16 cellular contexts compared by ENCODE assay signal in genomic region chr2:126668254-126668653, GRCh38. TPM values are rescaled to one million over a fixed set of nuclear protein-coding genes. Genes with fewer than 3 reads are reported as not detected.
DNase-seq lines count a peak whose midpoint lies in the region; ATAC-seq and TF ChIP-seq lines count a peak whose summit lies in the region.
"Had no signal": no experiment of that assay in that cellular context is flagged by ENCODE, and none has a peak within 500 bp of the region (broad histone marks: within the 10 kb centered on the region; RNA-seq: fewer than 3 reads in every experiment).

No MANE protein-coding gene starts in this region.

- peaks cover 57 to 61% of the 10 kb centered on the region in 2 donors for H3K4me1 Mint-ChIP-seq in effector memory CD8-positive, alpha-beta T cell (ENCODE audit: low read depth in 2 of 2)
- peaks cover 59% of the 10 kb centered on the region for H3K4me1 Mint-ChIP-seq in neural progenitor cell
- peaks cover 38% of the 10 kb centered on the region for H3K4me1 Mint-ChIP-seq in activated CD4-positive, alpha-beta memory T cell treated with anti-CD3 and anti-CD28 coated beads, Interleukin-2, amount 10 ng/mL, durations not matched to agents 7 days and 5 days

- ATAC-seq in activated naive CD4-positive, alpha-beta T cell treated with anti-CD3 and anti-CD28 coated beads, Interleukin-2, amount 50 U/mL, for 72 hours = no peak
- no peak for ATAC-seq in effector memory CD8-positive, alpha-beta T cell (replicated peaks)
- ATAC-seq: PC-3 had no signal

- H3K27me3 Mint-ChIP-seq in effector memory CD8-positive, alpha-beta T cell = no peaks in the 10 kb centered on the region
- peaks cover 3% of the 10 kb centered on the region for H3K27me3 Mint-ChIP-seq in neural progenitor cell (ENCODE audit: insufficient read depth, low read depth)
- H3K27me3 Mint-ChIP-seq in activated CD4-positive, alpha-beta memory T cell treated with anti-CD3 and anti-CD28 coated beads, Interleukin-2, amount 10 ng/mL, durations not matched to agents 7 days and 5 days = no peaks in the 10 kb centered on the region
- H3K27me3 Mint-ChIP-seq: CD4-positive, alpha-beta memory T cell had no signal

- no peak overlapping the region for H3K4me3 ChIP-seq in neural progenitor cell

- no peak for TF ChIP-seq CTCF in neural progenitor cell (IDR thresholded peaks at IDR 0.05)

- H3K4me2 ChIP-seq in neural progenitor cell = no peak overlapping the region

- H3K4me3 Mint-ChIP-seq in effector memory CD8-positive, alpha-beta T cell = no peak overlapping the region
- H3K4me3 Mint-ChIP-seq in neural progenitor cell = no peak overlapping the region
- H3K4me3 Mint-ChIP-seq in activated CD4-positive, alpha-beta memory T cell treated with anti-CD3 and anti-CD28 coated beads, Interleukin-2, amount 10 ng/mL, durations not matched to agents 7 days and 5 days = no peak overlapping the region
- H3K4me3 Mint-ChIP-seq: CD4-positive, alpha-beta memory T cell had no signal

- no peak overlapping the region for H2AFZ ChIP-seq in neural progenitor cell (replicated peaks)

- H3K27ac Mint-ChIP-seq in activated naive CD4-positive, alpha-beta T cell treated with anti-CD3 and anti-CD28 coated beads, Interleukin-2, amount 50 U/mL, for 72 hours = peak overlapping the region; percentile 44 to 100
- H3K27ac Mint-ChIP-seq in effector memory CD8-positive, alpha-beta T cell = peak overlapping the region; percentile 77 to 95
- peak overlapping the region; percentile 47 for H3K27ac Mint-ChIP-seq in neural progenitor cell
- H3K27ac Mint-ChIP-seq in activated CD4-positive, alpha-beta memory T cell treated with anti-CD3 and anti-CD28 coated beads, Interleukin-2, amount 10 ng/mL, durations not matched to agents 7 days and 5 days = no peak overlapping the region

- no peak overlapping the region for H3K9ac ChIP-seq in neural progenitor cell

- no peak overlapping the region for H3K27ac ChIP-seq in neural progenitor cell

- no peak for DNase-seq in activated naive CD4-positive, alpha-beta T cell treated with anti-CD3 and anti-CD28 coated beads, Interleukin-2, amount 50 U/mL, for 72 hours (ENCODE audit: low spot score in 2 of 2)
- DNase-seq in activated naive CD4-positive, alpha-beta T cell treated with Interleukin-2 at 50 U/mL for 16 hours = no peak
- DNase-seq in MV-4-11 (lab: John Stamatoyannopoulos, UW) (peak; percentile 11), neural progenitor cell (ENCODE audit: low spot score) (no peak), NCI-H1105 treated with DMSO at 0.1 percent for 48 hours (lab: John Stamatoyannopoulos, UW) (no peak), NCI-H1092 treated with DMSO at 0.1 percent for 48 hours (lab: John Stamatoyannopoulos, UW) (no peak)
- DNase-seq in effector memory CD8-positive, alpha-beta T cell = no peak
- no peak for DNase-seq in activated CD4-positive, alpha-beta memory T cell treated with anti-CD3 and anti-CD28 coated beads, Interleukin-2, amount 10 ng/mL, durations not matched to agents 7 days and 5 days
- DNase-seq: CD4-positive, alpha-beta memory T cell; Karpas-422; NCI-H1417 treated with DMSO at 0.1 percent for 48 hours; NCI-H187; NCI-H446; NCI-H526 treated with DMSO at 0.1 percent for 48 hours; PC-3; Right ventricle myocardium superior had no signal

- no peaks in the 10 kb centered on the region for H3K9me3 Mint-ChIP-seq in activated naive CD4-positive, alpha-beta T cell treated with anti-CD3 and anti-CD28 coated beads, Interleukin-2, amount 50 U/mL, for 72 hours
- no peaks in the 10 kb centered on the region for H3K9me3 Mint-ChIP-seq in effector memory CD8-positive, alpha-beta T cell
- H3K9me3 Mint-ChIP-seq in neural progenitor cell = peaks cover 2% of the 10 kb centered on the region
- no peaks in the 10 kb centered on the region for H3K9me3 Mint-ChIP-seq in activated CD4-positive, alpha-beta memory T cell treated with anti-CD3 and anti-CD28 coated beads, Interleukin-2, amount 10 ng/mL, durations not matched to agents 7 days and 5 days

- H3F3A ChIP-seq in neural progenitor cell (ENCODE audit: low read depth) = no peaks in the 10 kb centered on the region

- H3K9me3 ChIP-seq in neural progenitor cell (ENCODE audit: low read depth) = no peaks in the 10 kb centered on the region

- CTCF ChIA-PET in activated CD4-positive, alpha-beta memory T cell treated with anti-CD3 and anti-CD28 coated beads, Interleukin-2, amount 10 ng/mL, durations not matched to agents 7 days and 5 days (lab: Charles Lee) = no interaction called here

- H3K36me3 ChIP-seq in neural progenitor cell = no peaks in the 10 kb centered on the region

- H3K79me2 ChIP-seq in neural progenitor cell (ENCODE audit: low read depth) = no peaks in the 10 kb centered on the region

- peaks cover 13 to 47% of the 10 kb centered on the region in 2 donors for H3K36me3 Mint-ChIP-seq in activated naive CD4-positive, alpha-beta T cell treated with anti-CD3 and anti-CD28 coated beads, Interleukin-2, amount 50 U/mL, for 72 hours
- H3K36me3 Mint-ChIP-seq in effector memory CD8-positive, alpha-beta T cell (ENCODE audit: insufficient read depth) = peaks cover 41% of the 10 kb centered on the region
- H3K36me3 Mint-ChIP-seq in neural progenitor cell = peaks cover 16% of the 10 kb centered on the region
- H3K36me3 Mint-ChIP-seq in activated CD4-positive, alpha-beta memory T cell treated with anti-CD3 and anti-CD28 coated beads, Interleukin-2, amount 10 ng/mL, durations not matched to agents 7 days and 5 days (ENCODE audit: low read depth) = peaks cover 50% of the 10 kb centered on the region

- H4K20me1 ChIP-seq in neural progenitor cell (ENCODE audit: low read depth) = no peaks in the 10 kb centered on the region

- peaks cover 11% of the 10 kb centered on the region for H3K4me1 ChIP-seq in neural progenitor cell

- no peaks in the 10 kb centered on the region for H3K27me3 ChIP-seq in neural progenitor cell

- POLR2A ChIA-PET in activated CD4-positive, alpha-beta memory T cell treated with anti-CD3 and anti-CD28 coated beads, Interleukin-2, amount 10 ng/mL, durations not matched to agents 7 days and 5 days (lab: Charles Lee) = interaction anchor here (1.1 kb wide), 1 partner anchor 9 kb away, joined by 3 read pairs; no protein-coding TSS in a partner anchor

RNA-seq across cellular contexts. Expression of gene GYPC, which starts 12.3 kb away (rescaled TPM):
- total RNA-seq in activated naive CD4-positive, alpha-beta T cell treated with anti-CD3 and anti-CD28 coated beads, Interleukin-2, amount 50 U/mL, for 72 hours = 100 to 1,000 TPM; 111 to 161 TPM
- 3.4 and 9.1 TPM in 2 replicates for total RNA-seq in neural progenitor cell (ENCODE audit: low replicate concordance)
- 100 to 1,000 TPM; 133 TPM for total RNA-seq in activated CD4-positive, alpha-beta memory T cell treated with anti-CD3 and anti-CD28 coated beads, Interleukin-2, amount 10 ng/mL, durations not matched to agents 7 days and 5 days
- total RNA-seq: PC-3 had no signal

Comparison
In these comparisons a context has a peak if more than half of its experiments do, and no peak if none do; other contexts are left out.
1. RNA of gene GYPC, which starts 12.3 kb away (total RNA-seq): 111 to 161 TPM in activated naive CD4-positive, alpha-beta T cell treated with anti-CD3 and anti-CD28 coated beads, Interleukin-2, amount 50 U/mL, for 72 hours and 133 TPM in activated CD4-positive, alpha-beta memory T cell treated with anti-CD3 and anti-CD28 coated beads, Interleukin-2, amount 10 ng/mL, durations not matched to agents 7 days and 5 days; 3.4 to 9.1 TPM in neural progenitor cell; every median in the first group is over 10 times any median in the second.